8 cellular contexts compared by ENCODE assay signal in genomic region chr19:37654118-37654517, GRCh38. TPM values are rescaled to one million over a fixed set of nuclear protein-coding genes. Genes with fewer than 3 reads are reported as not detected.
DNase-seq lines count a peak whose midpoint lies in the region; ATAC-seq and TF ChIP-seq lines count a peak whose summit lies in the region.

No MANE protein-coding gene starts in this region.

- H3K27me3 Mint-ChIP-seq in CD14-positive monocyte (ENCODE audit: low read depth in 3 of 3) (peaks cover 2 to 8% (median 3%) of the 10 kb centered on the region in 3 donors), nephron (ENCODE audit: low read depth) (peaks cover 4% of the 10 kb centered on the region)

- H3K36me3 Mint-ChIP-seq in CD14-positive monocyte = peaks cover 10 to 20% of the 10 kb centered on the region in 2 donors
- peaks cover 46% of the 10 kb centered on the region for H3K36me3 Mint-ChIP-seq in nephron (ENCODE audit: low read depth)

- peak overlapping the region; percentile 78 for H3K4me3 ChIP-seq in choroid plexus epithelial cell (ENCODE audit: low read depth, low read length)

- H3K9me3 Mint-ChIP-seq in CD14-positive monocyte = peaks cover 16 to 47% (median 30%) of the 10 kb centered on the region in 7 donors
- H3K9me3 Mint-ChIP-seq in nephron = peaks cover 38% of the 10 kb centered on the region

- no peak for ATAC-seq in left lobe of liver

- TF ChIP-seq CTCF in CD14-positive monocyte (IDR thresholded peaks at IDR 0.05) = no peak
- TF ChIP-seq CTCF in choroid plexus epithelial cell (conservative IDR thresholded peaks at IDR 0.05; ENCODE audit: low read depth, low read length) = no peak
- TF ChIP-seq CTCF in nephron (IDR thresholded peaks at IDR 0.05; ENCODE audit: unreplicated experiment in 3 of 3) = no peak
- no peak for TF ChIP-seq CTCF in GM13976 (IDR thresholded peaks at IDR 0.05; ENCODE audit: borderline replicate concordance, control extremely low read depth, extremely low read depth, insufficient read depth, missing control alignments)

- intact Hi-C loops in CD14-positive monocyte (cut with micrococcal nuclease) = no loop called here

- H3K4me3 Mint-ChIP-seq in CD14-positive monocyte (peak overlapping the region; percentile 94 to 96), nephron (peak overlapping the region; percentile 80 to 99 (median 97))

- DNase-seq in CD14-positive monocyte (ENCODE audit: low spot score) (no peak), LHCN-M2 (ENCODE audit: low read depth) (peak; percentile 8), choroid plexus epithelial cell (ENCODE audit: low read depth) (peak; percentile 2), NCI-H2171 (lab: John Stamatoyannopoulos, UW) (no peak), GF-D8 (lab: John Stamatoyannopoulos, UW) (no peak), GM13976 (ENCODE audit: low spot score) (no peak), left lobe of liver (ENCODE audit: low spot score) (no peak)

- H3K4me1 Mint-ChIP-seq in CD14-positive monocyte (peaks cover 23% of the 10 kb centered on the region), nephron (peaks cover 20% of the 10 kb centered on the region)

- peak overlapping the region in 1 of 7 donors; percentile 85 for H3K27ac Mint-ChIP-seq in CD14-positive monocyte
- peak overlapping the region; percentile 92 to 94 (median 92) for H3K27ac Mint-ChIP-seq in nephron

- in situ Hi-C loops in GM13976 (cut with MboI; ENCODE audit: low sequenced_read_pairs, unreplicated experiment) = no loop called here

RNA-seq across cellular contexts. Expression of gene ZFP30, which starts 1.1 kb away (rescaled TPM):
- under 1 TPM; 0.28 to 0.46 TPM for polyA plus RNA-seq in CD14-positive monocyte
- total RNA-seq in LHCN-M2 (2014; rRNA removed) (19.1 and 21.3 TPM in 2 replicates), left lobe of liver (4.1 TPM)
- 4.0 TPM for polyA plus RNA-seq in LHCN-M2 (2012)

RNA-seq across cellular contexts. Expression of gene ZNF540, which starts 59.4 kb away (rescaled TPM):
- polyA plus RNA-seq in CD14-positive monocyte = not detected
- total RNA-seq in LHCN-M2 (2014; rRNA removed) (0.19 and 0.34 TPM in 2 replicates), left lobe of liver (1.7 TPM)
- 0.52 TPM for polyA plus RNA-seq in LHCN-M2 (2012)

RNA-seq across cellular contexts. Expression of gene ZNF571, which starts 59.5 kb away (rescaled TPM):
- under 1 TPM; 0.39 to 0.56 TPM for polyA plus RNA-seq in CD14-positive monocyte
- total RNA-seq in LHCN-M2 (2014; rRNA removed) = 2.4 and 3.2 TPM in 2 replicates
- polyA plus RNA-seq in LHCN-M2 (2012) = 1.2 TPM
- total RNA-seq in left lobe of liver = 1.4 TPM

Comparison
In these comparisons a context has a peak if more than half of its experiments do, and no peak if none do; other contexts are left out.
1. DNase-seq: peak in LHCN-M2 (single experiment) and choroid plexus epithelial cell (single experiment); none in CD14-positive monocyte (single experiment), NCI-H2171 (single experiment), GF-D8 (single experiment), GM13976 (single experiment) and left lobe of liver (single experiment).